24 cellular contexts compared by ENCODE assay signal in the genomic region with DNA sequence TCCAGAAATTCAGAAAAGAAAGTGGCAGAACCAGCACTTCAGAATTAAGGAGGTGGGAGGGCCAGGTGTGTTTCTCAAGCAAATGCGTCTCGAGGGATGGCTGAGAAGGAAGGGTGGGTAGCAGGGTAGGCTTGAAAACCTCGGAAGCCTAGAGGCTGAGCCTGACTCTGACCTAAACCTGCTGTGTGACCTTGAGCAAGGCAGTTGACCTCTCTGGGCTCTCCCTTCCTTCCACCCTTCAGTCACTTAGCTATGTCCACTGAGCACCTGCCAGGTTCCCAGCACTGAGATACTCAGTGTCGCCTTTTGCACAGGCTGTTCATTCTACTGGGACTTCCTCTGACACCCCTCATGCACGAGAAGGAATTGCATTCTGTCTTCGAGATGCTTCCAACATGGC.
A peak's percentile ranks its signal among the peaks of the same experiment; 100 is the strongest.
DNase-seq lines count a peak whose midpoint lies in the region; ATAC-seq, FAIRE-seq and TF ChIP-seq lines count a peak whose summit lies in the region.
"Had no signal": no experiment of that assay in that cellular context is flagged by ENCODE, and none has a peak within 500 bp of the region (broad histone marks: within the 10 kb centered on the region; RNA-seq: fewer than 3 reads in every experiment).

No MANE protein-coding gene starts in this region.

- POLR2A ChIA-PET in K562 (lab: Yijun Ruan, JAX) (no interaction called here), A673 (lab: Charles Lee; ENCODE audit: low non-redundant PET) (no interaction called here)

- H3K9me1 ChIP-seq in K562 (ENCODE audit: control insufficient read depth, insufficient read depth, low read length): no peaks in the 10 kb centered on the region

- H3K9me3 ChIP-seq in K562 (replicated peaks; ENCODE audit: control insufficient read depth, insufficient read depth, low read depth, low read length) (no peaks in the 10 kb centered on the region), stomach (peaks cover under 1 to 12% (median 8%) of the 10 kb centered on the region in 4 donors), tibial nerve (peaks cover 0 to 13% (median 0%) of the 10 kb centered on the region in 4 donors), A673 (ENCODE audit: low read depth, low read length, poor library complexity, severe bottlenecking) (peaks cover 5% of the 10 kb centered on the region)
- H3K9me3 ChIP-seq: BE2C had no signal

- FAIRE-seq in K562 (lab: Jason Lieb, UNC): no peak
- FAIRE-seq: A204.1, G401.6, GM12892, H54 had no signal

- in situ Hi-C loops in K562 (cut with MboI) (no loop called here), KBM-7 (cut with MboI; ENCODE audit: low pct_unique_long_range_greater_than_20kb, low sequenced_read_pairs) (no loop called here)

- no peaks in the 10 kb centered on the region; the same call in 1 of the 2 replicates for H4K20me1 ChIP-seq in K562 (replicated peaks; ENCODE audit: control insufficient read depth, insufficient read depth, low read length)
- H4K20me1 ChIP-seq: BLaER1 treated with 17β-estradiol and CSF1 and Interleukin-3, amounts not matched to agents 10 nM and 100 nM had no signal

- DNase-seq in NCI-H2171 treated with DMSO at 0.1 percent for 48 hours (lab: John Stamatoyannopoulos, UW) (peak; percentile 10), NCI-H2171 (lab: John Stamatoyannopoulos, UW) (no peak), K562 (ENCODE audit: extremely low read depth in 1 of 4, low spot score in 3 of 4) (no peak), mesenteric fat pad (ENCODE audit: low spot score) (peak; percentile 18), stomach (peak; percentile 11), tibial nerve (ENCODE audit: low spot score in 2 of 2) (no peak), A673 (ENCODE audit: low spot score) (no peak), KBM-7 (no peak)
- DNase-seq: ACHN; AML-193; BE2C; Calu3; CD4-positive, alpha-beta memory T cell; COR-L47; DMS153; DND-41; GOT3; HCEC 1CT had no signal

- 4% methylated on average over 6 of the region's 6 CpGs for WGBS in K562 (ENCODE audit: insufficient coverage, low coverage, missing lambda C conversion rate)
- WGBS in stomach, 5 donors: 80 to 88% (median 85%) methylated on average over 6 of the region's 6 CpGs
- 81 to 88% methylated on average over 6 of the region's 6 CpGs for WGBS in tibial nerve, 2 donors

- H3K27ac ChIP-seq in K562 (ENCODE audit: extremely low read depth, low read depth, low read length): no peak overlapping the region
- H3K27ac ChIP-seq in stomach: no peak overlapping the region
- no peak overlapping the region for H3K27ac ChIP-seq in tibial nerve
- H3K27ac ChIP-seq in A673 (ENCODE audit: low read depth, low read length, poor library complexity, severe bottlenecking): no peak overlapping the region
- H3K27ac ChIP-seq: 22Rv1; BLaER1 treated with 17β-estradiol and CSF1 and Interleukin-3, amounts not matched to agents 10 nM and 100 nM had no signal

- CTCF ChIA-PET in K562 (lab: Yijun Ruan, JAX; ENCODE audit: low intra/inter-chr PET ratio) (no interaction called here), A673 (lab: Charles Lee) (no interaction called here)

- H3K27me3 ChIP-seq in K562 (ENCODE audit: control insufficient read depth in 2 of 2, insufficient read depth in 2 of 2, low read length in 2 of 2) (peaks cover 16 to 47% of the 10 kb centered on the region in 2 experiments; a peak in 4 of 5 replicates), stomach (peaks cover 0 to 29% (median 0%) of the 10 kb centered on the region in 3 donors), tibial nerve (no peaks in the 10 kb centered on the region), A673 (replicated peaks; ENCODE audit: insufficient read depth, low read depth, low read length, poor library complexity) (peaks cover 36% of the 10 kb centered on the region)
- H3K27me3 ChIP-seq: BE2C; BLaER1 treated with 17β-estradiol and CSF1 and Interleukin-3, amounts not matched to agents 10 nM and 100 nM had no signal

- intact Hi-C loops in K562 (cut with micrococcal nuclease) (no loop called here), stomach (cut with DNase I; ENCODE audit: low total_unique reads) (no loop called here), A673 (cut with micrococcal nuclease; ENCODE audit: unreplicated experiment) (no loop called here)

- TF ChIP-seq RAD21 in K562 (CRISPR knock-in tag; conservative IDR thresholded peaks at IDR 0.05 in 1 of 2, IDR thresholded peaks at IDR 0.05 in 1 of 2): no peak

- TF ChIP-seq EP300 in K562 (IDR thresholded peaks at IDR 0.05; ENCODE audit: low read length): no peak
- TF ChIP-seq EP300 in stomach (IDR thresholded peaks at IDR 0.05): no peak
- no peak for TF ChIP-seq EP300 in tibial nerve (IDR thresholded peaks at IDR 0.05)

- no peak overlapping the region for H2AFZ ChIP-seq in K562 (ENCODE audit: low read depth, low read length)

- no peak for ATAC-seq in K562

- H3K4me2 ChIP-seq in K562 (ENCODE audit: insufficient read depth, low read length): no peak overlapping the region

- no peaks in the 10 kb centered on the region for H3K79me2 ChIP-seq in K562 (ENCODE audit: control insufficient read depth, insufficient read depth, low read length)

- BruUV-seq in K562 (replicated peaks; lab: Mats Ljungman, UMichigan): no TSS peak
- BruUV-seq in A673 (replicated peaks; lab: Mats Ljungman, UMichigan): no TSS peak

- H3K4me1 ChIP-seq in K562 (replicated peaks in 1 of 2; ENCODE audit: control insufficient read depth in 2 of 2, insufficient read depth in 2 of 2, low read length in 2 of 2) (no peaks in the 10 kb centered on the region), stomach (no peaks in the 10 kb centered on the region), tibial nerve (no peaks in the 10 kb centered on the region), A673 (ENCODE audit: insufficient read depth, low read length, poor library complexity, severe bottlenecking) (no peaks in the 10 kb centered on the region)
- H3K4me1 ChIP-seq: BE2C had no signal

- no peak overlapping the region for H3K9ac ChIP-seq in K562 (ENCODE audit: insufficient read depth in 1 of 2, low read depth in 2 of 2, low read length in 2 of 2)
- H3K9ac ChIP-seq: BLaER1 treated with 17β-estradiol and CSF1 and Interleukin-3, amounts not matched to agents 10 nM and 100 nM had no signal

- TF ChIP-seq CTCF in K562 (IDR thresholded peaks at IDR 0.05 in 2 of 3, conservative IDR thresholded peaks at IDR 0.05 in 1 of 3; ENCODE audit: insufficient read depth in 2 of 3, low read depth in 1 of 3, low read length in 3 of 3): no peak
- no peak for TF ChIP-seq CTCF in stomach (IDR thresholded peaks at IDR 0.05)
- no peak for TF ChIP-seq CTCF in tibial nerve (IDR thresholded peaks at IDR 0.05)
- TF ChIP-seq CTCF in A673 (conservative IDR thresholded peaks at IDR 0.05; ENCODE audit: low read depth, low read length): no peak

- no peak overlapping the region for H3K4me3 ChIP-seq in K562
- H3K4me3 ChIP-seq in stomach: no peak overlapping the region
- H3K4me3 ChIP-seq in tibial nerve: no peak overlapping the region
- no peak overlapping the region for H3K4me3 ChIP-seq in A673 (ENCODE audit: low read depth, low read length, poor library complexity, severe bottlenecking)
- H3K4me3 ChIP-seq: BLaER1 treated with 17β-estradiol and CSF1 and Interleukin-3, amounts not matched to agents 10 nM and 100 nM had no signal

- TF ChIP-seq POLR2A in K562 (conservative IDR thresholded peaks at IDR 0.05): no peak
- no peak for TF ChIP-seq POLR2A in stomach (IDR thresholded peaks at IDR 0.05)
- TF ChIP-seq POLR2A in tibial nerve (IDR thresholded peaks at IDR 0.05): no peak

- H3K36me3 ChIP-seq in K562 (ENCODE audit: control insufficient read depth, insufficient read depth, low read length): no peaks in the 10 kb centered on the region
- no peaks in the 10 kb centered on the region for H3K36me3 ChIP-seq in stomach
- no peaks in the 10 kb centered on the region for H3K36me3 ChIP-seq in tibial nerve
- H3K36me3 ChIP-seq in A673 (ENCODE audit: insufficient read depth, low read length, poor library complexity, severe bottlenecking): no peaks in the 10 kb centered on the region
- H3K36me3 ChIP-seq: BE2C; BLaER1 treated with 17β-estradiol and CSF1 and Interleukin-3, amounts not matched to agents 10 nM and 100 nM had no signal

TF ChIP-seq in K562, 482 proteins besides CTCF, POLR2A, EP300 and RAD21:
- TF ChIP-seq ERF (CRISPR knock-in tag; IDR thresholded peaks at IDR 0.05) (no peak), TAF9B (IDR thresholded peaks at IDR 0.05; ENCODE audit: partially characterized antibody) (no peak), RBM25 (IDR thresholded peaks at IDR 0.05; ENCODE audit: low read depth, low read length, severe bottlenecking) (peak; percentile 63), ZFP36 (IDR thresholded peaks at IDR 0.05; ENCODE audit: low read depth, low read length, partially characterized antibody) (peak; percentile 54), ZNF121 (CRISPR knock-in tag; conservative IDR thresholded peaks at IDR 0.05) (no peak), TGIF2 (CRISPR knock-in tag; IDR thresholded peaks at IDR 0.05) (no peak)

Comparison
In these comparisons a context has a peak if more than half of its experiments do, and no peak if none do; other contexts are left out.
1. DNase-seq: peak in NCI-H2171 treated with DMSO at 0.1 percent for 48 hours (single experiment), mesenteric fat pad (single experiment) and stomach (single experiment); none in NCI-H2171 (single experiment), K562 (0 of 4), tibial nerve (0 of 2), A673 (single experiment) and KBM-7 (single experiment).